In the genomic region with DNA sequence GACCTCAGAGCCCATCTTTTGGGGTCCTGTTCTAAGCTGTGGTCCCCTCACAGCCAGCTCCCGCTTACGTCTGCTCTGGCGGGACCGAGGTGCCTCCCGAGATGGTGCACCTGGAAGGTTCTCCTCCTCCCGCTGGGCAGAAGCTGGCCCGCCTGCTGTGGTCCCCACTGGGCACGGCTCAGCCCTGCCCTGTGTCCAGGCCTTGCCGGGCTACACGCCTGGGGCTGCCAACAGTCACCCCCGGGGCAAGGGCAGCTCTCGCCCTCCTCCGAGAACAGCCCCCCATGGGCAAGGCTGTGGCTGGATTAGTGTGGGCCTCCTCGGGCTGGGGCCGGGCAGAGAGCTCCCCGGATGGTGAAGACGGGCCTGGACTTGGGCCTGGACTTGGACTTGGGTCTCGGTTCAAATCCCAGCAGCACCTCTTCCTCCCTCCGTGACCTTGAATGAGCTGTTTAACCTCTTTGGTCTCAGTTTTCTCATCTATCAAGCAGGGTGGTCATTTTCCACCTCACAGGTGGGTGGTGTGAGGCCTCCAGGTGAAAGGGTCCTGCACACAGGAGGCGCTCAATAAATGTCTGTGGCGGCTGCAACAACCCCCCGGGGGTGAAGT, we compare ENCODE assay signal across 11 cellular contexts. TPM values are rescaled to one million over a fixed set of nuclear protein-coding genes. Genes with fewer than 3 reads are reported as not detected.
DNase-seq lines count a peak whose midpoint lies in the region; ATAC-seq, FAIRE-seq and TF ChIP-seq lines count a peak whose summit lies in the region.
"Had no signal": no experiment of that assay in that cellular context is flagged by ENCODE, and none has a peak within 500 bp of the region (broad histone marks: within the 10 kb centered on the region; RNA-seq: fewer than 3 reads in every experiment).

No MANE protein-coding gene starts in this region.

- H3K36me3 Mint-ChIP-seq in T-helper 17 cell (ENCODE audit: low read depth) = peaks cover 4% of the 10 kb centered on the region
- H3K36me3 Mint-ChIP-seq: brain had no signal

- H3K27ac Mint-ChIP-seq in T-helper 17 cell = peak overlapping the region; percentile 54

- peaks cover 13% of the 10 kb centered on the region for H3K4me1 Mint-ChIP-seq in T-helper 17 cell

- intact Hi-C loops in Right ventricle myocardium superior (cut with DNase I) (no loop called here), heart right ventricle (cut with DNase I) (loop anchor here in 1 of 10 donors (10.0 kb wide), 1 partner anchor 55 kb away; the partner anchor contains the start of gene PICK1), HepG2 (cut with micrococcal nuclease; ENCODE audit: unreplicated experiment) (no loop called here)

- no peak for TF ChIP-seq RAD21 in HepG2 (CRISPR knock-in tag; IDR thresholded peaks at IDR 0.05)

- H3K79me2 ChIP-seq in HepG2 (ENCODE audit: insufficient read depth, low read length) = peaks cover 3% of the 10 kb centered on the region

- POLR2A ChIA-PET in HepG2 (lab: Yijun Ruan, JAX) = interaction anchor here (0.8 to 6.1 kb wide), 3 partner anchors 26 to 174 kb away, joined by 3 to 60 read pairs (median 3); partner anchors contain the start of genes PLA2G6 and SLC16A8

- H3K4me1 ChIP-seq in heart right ventricle (peaks cover 0 to 15% (median 3%) of the 10 kb centered on the region in 9 donors), HepG2 (ENCODE audit: insufficient read depth, low read length) (peaks cover 73% of the 10 kb centered on the region)

- H3K9me3 ChIP-seq in heart right ventricle = no peaks in the 10 kb centered on the region
- no peaks in the 10 kb centered on the region for H3K9me3 ChIP-seq in T-helper 17 cell (ENCODE audit: control insufficient read depth, low read length, poor library complexity, severe bottlenecking)
- no peaks in the 10 kb centered on the region for H3K9me3 ChIP-seq in HepG2 (ENCODE audit: low read length)
- H3K9me3 ChIP-seq: mucosa of descending colon, upper lobe of left lung had no signal

- H3K27ac ChIP-seq in heart right ventricle = no peak overlapping the region
- H3K27ac ChIP-seq in HepG2 (ENCODE audit: extremely low read length, insufficient read depth, low read length) = peak overlapping the region; percentile 58
- H3K27ac ChIP-seq: upper lobe of left lung had no signal

- TF ChIP-seq CTCF in heart right ventricle (IDR thresholded peaks at IDR 0.05) (no peak), HepG2 (CRISPR knock-in tag; IDR thresholded peaks at IDR 0.05) (no peak)

- CTCF ChIA-PET in HepG2 (lab: Yijun Ruan, JAX; ENCODE audit: low intra/inter-chr PET ratio, low total read pairs) = no interaction called here

- H3K4me3 ChIP-seq in heart right ventricle (no peak overlapping the region), HepG2 (replicated peaks in 1 of 3; ENCODE audit: insufficient read depth in 1 of 3, low read depth in 2 of 3, low read length in 3 of 3) (no peak overlapping the region)
- H3K4me3 ChIP-seq: upper lobe of left lung had no signal

- no peak for ATAC-seq in Right ventricle myocardium superior (ENCODE audit: poor library complexity)
- ATAC-seq in heart right ventricle = no peak
- no peak for ATAC-seq in T-helper 17 cell
- ATAC-seq in HepG2 = no peak
- ATAC-seq in HG02798 (IDR thresholded peaks at IDR 0.05; ENCODE audit: poor library complexity, unreplicated experiment) = no peak

- H3K27me3 ChIP-seq in heart right ventricle = no peaks in the 10 kb centered on the region
- no peaks in the 10 kb centered on the region for H3K27me3 ChIP-seq in HepG2 (ENCODE audit: control insufficient read depth in 1 of 2, insufficient read depth in 2 of 2, low read length in 2 of 2)
- H3K27me3 ChIP-seq: upper lobe of left lung had no signal

- H4K20me1 ChIP-seq in HepG2 (ENCODE audit: insufficient read depth, low read length) = no peaks in the 10 kb centered on the region; the same call in 1 of the 2 replicates

- H3K27me3 Mint-ChIP-seq in T-helper 17 cell = no peaks in the 10 kb centered on the region

- 92 to 93% methylated on average over 22 of the region's 22 CpGs for WGBS in heart right ventricle, 2 donors
- 57% methylated on average over 9 of the region's 22 CpGs for WGBS in HepG2 (ENCODE audit: low lambda C conversion rate)

- peaks cover 0 to 7% (median 0%) of the 10 kb centered on the region in 9 donors for H3K36me3 ChIP-seq in heart right ventricle
- peaks cover 0 to 15% of the 10 kb centered on the region in 2 experiments; a peak in 1 of 5 replicates for H3K36me3 ChIP-seq in HepG2 (replicated peaks in 1 of 2; ENCODE audit: control insufficient read depth in 1 of 2, insufficient read depth in 2 of 2, low read length in 2 of 2)
- H3K36me3 ChIP-seq: upper lobe of left lung had no signal

- BruUV-seq in HepG2 (replicated peaks; lab: Mats Ljungman, UMichigan) = no TSS peak

- no peak overlapping the region for H3K9ac ChIP-seq in HepG2 (ENCODE audit: insufficient read depth, low read depth, low read length)

- no peak overlapping the region for H2AFZ ChIP-seq in HepG2 (ENCODE audit: low read length)

- TF ChIP-seq POLR2A in HepG2 (IDR thresholded peaks at IDR 0.05; ENCODE audit: insufficient read depth in 1 of 2, low read depth in 2 of 2, low read length in 2 of 2) = no peak

- no peak for TF ChIP-seq EP300 in HepG2 (IDR thresholded peaks at IDR 0.05; ENCODE audit: low read depth in 2 of 2, low read length in 2 of 2)
- TF ChIP-seq EP300 in HepG2 (CRISPR knock-in tag; IDR thresholded peaks at IDR 0.05; ENCODE audit: borderline replicate concordance) = no peak

- in situ Hi-C loops in HepG2 (cut with HindIII; ENCODE audit: extremely low pct_ligation_motif_present, low pct_unique_long_range_greater_than_20kb) = no loop called here

- no peak for FAIRE-seq in HepG2 (lab: Jason Lieb, UNC)

- peak overlapping the region; percentile 66 for H3K4me3 Mint-ChIP-seq in T-helper 17 cell
- H3K4me3 Mint-ChIP-seq: brain had no signal

- DNase-seq in Right ventricle myocardium superior (peak; percentile 30), heart right ventricle (no peak), T-helper 17 cell (no peak), HepG2 (ENCODE audit: low spot score) (no peak), EL (no peak), AML-193 (lab: John Stamatoyannopoulos, UW) (no peak), RPMI8226 (no peak)

- H3K4me2 ChIP-seq in HepG2 (ENCODE audit: low read depth, low read length) = peak overlapping the region; percentile 95

RNA-seq across cellular contexts. Expression of gene BAIAP2L2, which starts 1.0 kb away (rescaled TPM):
- total RNA-seq in Right ventricle myocardium superior (0.24 TPM), heart right ventricle (under 1 TPM in 6 of 10 donors, not detected in 4; 0.12 to 0.36 (median 0.17) TPM), T-helper 17 cell (1 to 10 TPM in 1 of 2 donors, under 1 TPM in 1; 0.86 to 1.3 TPM), HepG2 (2016; rRNA removed; fragmentation: Illumina TruSeq; extraction: Trizol) (3.0 and 4.4 TPM in 2 replicates)
- polyA plus RNA-seq in heart right ventricle (under 1 TPM; 0.28 to 0.37 TPM), HepG2 (2011; rRNA removed) (7.5 and 8.4 TPM in 2 replicates)
- 2.2 and 2.3 TPM in 2 replicates for total RNA-seq in HepG2 (2016; cell fraction: cytosol; rRNA removed; fragmentation: Illumina TruSeq; extraction: Trizol; ENCODE audit: low read depth)
- total RNA-seq in HepG2 (2016; cell fraction: insoluble cytoplasmic fraction; rRNA removed; fragmentation: Illumina TruSeq; extraction: Trizol) = 1.8 and 4.6 TPM in 2 replicates
- 2.9 and 3.5 TPM in 2 replicates for total RNA-seq in HepG2 (2016; cell fraction: membrane; rRNA removed; fragmentation: Illumina TruSeq; extraction: Trizol)
- total RNA-seq in HepG2 (2016; cell fraction: nucleus; rRNA removed; fragmentation: Illumina TruSeq; extraction: Trizol) = 3.9 and 4.3 TPM in 2 replicates
- polyA plus RNA-seq in HepG2 (2011; cell fraction: cytosol; rRNA removed) = 3.0 and 4.7 TPM in 2 replicates
- 77.2 and 103 TPM in 2 replicates for polyA plus RNA-seq in HepG2 (2011; cell fraction: nucleus; rRNA removed)
- polyA plus RNA-seq in HepG2 (2012) = 5.6 and 7.7 TPM in 2 replicates
- 3.1 and 3.4 TPM in 2 replicates for polyA plus RNA-seq in HepG2 (2016; cell fraction: cytosol; fragmentation: Illumina TruSeq; extraction: Trizol; ENCODE audit: low read depth)
- 4.8 and 7.0 TPM in 2 replicates for polyA plus RNA-seq in HepG2 (2016; cell fraction: insoluble cytoplasmic fraction; fragmentation: Illumina TruSeq; extraction: Trizol; ENCODE audit: low read depth)
- 4.5 TPM in 2 replicates for polyA plus RNA-seq in HepG2 (2016; cell fraction: membrane; fragmentation: Illumina TruSeq; extraction: Trizol; ENCODE audit: low read depth)
- 34.3 and 34.8 TPM in 2 replicates for polyA plus RNA-seq in HepG2 (2016; cell fraction: nucleus; fragmentation: Illumina TruSeq; extraction: Trizol; ENCODE audit: insufficient read depth, low read depth)
- polyA minus RNA-seq in HepG2 (2011; rRNA and poly(A)+ RNA removed; ENCODE audit: low replicate concordance) = 0.23 and 3.8 TPM in 2 replicates
- polyA minus RNA-seq in HepG2 (2011; cell fraction: cytosol; rRNA and poly(A)+ RNA removed) = 3.0 and 4.1 TPM in 2 replicates
- 4.5 and 5.1 TPM in 2 replicates for polyA minus RNA-seq in HepG2 (2011; cell fraction: nucleus; rRNA and poly(A)+ RNA removed)

RNA-seq across cellular contexts. Expression of gene SLC16A8, which starts 25.5 kb away (rescaled TPM):
- total RNA-seq in Right ventricle myocardium superior = not detected
- under 1 TPM in 1 of 10 donors, not detected in 9; 0.34 TPM for total RNA-seq in heart right ventricle
- polyA plus RNA-seq in heart right ventricle = under 1 TPM; 0.19 to 0.22 TPM
- total RNA-seq in T-helper 17 cell = not detected
- not detected in 2 replicates for total RNA-seq in HepG2 (2016; rRNA removed; fragmentation: Illumina TruSeq; extraction: Trizol)
- not detected in 2 replicates for total RNA-seq in HepG2 (2016; cell fraction: cytosol; rRNA removed; fragmentation: Illumina TruSeq; extraction: Trizol; ENCODE audit: low read depth)
- not detected in 2 replicates for total RNA-seq in HepG2 (2016; cell fraction: insoluble cytoplasmic fraction; rRNA removed; fragmentation: Illumina TruSeq; extraction: Trizol)
- total RNA-seq in HepG2 (2016; cell fraction: membrane; rRNA removed; fragmentation: Illumina TruSeq; extraction: Trizol) = not detected in 2 replicates
- not detected in 2 replicates for total RNA-seq in HepG2 (2016; cell fraction: nucleus; rRNA removed; fragmentation: Illumina TruSeq; extraction: Trizol)
- not detected in 2 replicates for polyA plus RNA-seq in HepG2 (2011; rRNA removed)
- polyA plus RNA-seq in HepG2 (2011; cell fraction: cytosol; rRNA removed) = not detected in 2 replicates
- not detected in 2 replicates for polyA plus RNA-seq in HepG2 (2011; cell fraction: nucleus; rRNA removed)
- polyA plus RNA-seq in HepG2 (2012) = 0.44 and 0.49 TPM in 2 replicates
- not detected in 2 replicates for polyA plus RNA-seq in HepG2 (2016; cell fraction: cytosol; fragmentation: Illumina TruSeq; extraction: Trizol; ENCODE audit: low read depth)
- polyA plus RNA-seq in HepG2 (2016; cell fraction: insoluble cytoplasmic fraction; fragmentation: Illumina TruSeq; extraction: Trizol; ENCODE audit: low read depth) = not detected in 2 replicates
- polyA plus RNA-seq in HepG2 (2016; cell fraction: membrane; fragmentation: Illumina TruSeq; extraction: Trizol; ENCODE audit: low read depth) = not detected in 2 replicates
- polyA plus RNA-seq in HepG2 (2016; cell fraction: nucleus; fragmentation: Illumina TruSeq; extraction: Trizol; ENCODE audit: insufficient read depth, low read depth) = not detected in 2 replicates
- polyA minus RNA-seq in HepG2 (2011; rRNA and poly(A)+ RNA removed; ENCODE audit: low replicate concordance) = not detected in 2 replicates
- polyA minus RNA-seq in HepG2 (2011; cell fraction: cytosol; rRNA and poly(A)+ RNA removed) = not detected in 2 replicates
- polyA minus RNA-seq in HepG2 (2011; cell fraction: nucleus; rRNA and poly(A)+ RNA removed) = not detected in 2 replicates
- total RNA-seq: mucosa of descending colon had no signal

RNA-seq across cellular contexts. Expression of gene PICK1, which starts 52.3 kb away (rescaled TPM):
- total RNA-seq in Right ventricle myocardium superior (20.4 TPM), heart right ventricle (10 to 100 TPM; 17.4 to 30.7 (median 22.1) TPM), T-helper 17 cell (10 to 100 TPM; 24.5 to 25.4 TPM), HepG2 (2016; rRNA removed; fragmentation: Illumina TruSeq; extraction: Trizol) (16.0 and 19.3 TPM in 2 replicates)
- polyA plus RNA-seq in heart right ventricle (10 to 100 TPM; 27.3 to 32.9 TPM), HepG2 (2011; rRNA removed) (25.3 and 28.9 TPM in 2 replicates)
- 5.2 and 7.0 TPM in 2 replicates for total RNA-seq in HepG2 (2016; cell fraction: cytosol; rRNA removed; fragmentation: Illumina TruSeq; extraction: Trizol; ENCODE audit: low read depth)
- total RNA-seq in HepG2 (2016; cell fraction: insoluble cytoplasmic fraction; rRNA removed; fragmentation: Illumina TruSeq; extraction: Trizol) = 12.5 and 21.2 TPM in 2 replicates
- 5.1 and 6.4 TPM in 2 replicates for total RNA-seq in HepG2 (2016; cell fraction: membrane; rRNA removed; fragmentation: Illumina TruSeq; extraction: Trizol)
- 23.0 and 24.4 TPM in 2 replicates for total RNA-seq in HepG2 (2016; cell fraction: nucleus; rRNA removed; fragmentation: Illumina TruSeq; extraction: Trizol)
- polyA plus RNA-seq in HepG2 (2011; cell fraction: cytosol; rRNA removed) = 16.7 and 22.6 TPM in 2 replicates
- polyA plus RNA-seq in HepG2 (2011; cell fraction: nucleus; rRNA removed) = 156 and 186 TPM in 2 replicates
- 11.1 and 11.5 TPM in 2 replicates for polyA plus RNA-seq in HepG2 (2012)
- 1.6 and 2.0 TPM in 2 replicates for polyA plus RNA-seq in HepG2 (2016; cell fraction: cytosol; fragmentation: Illumina TruSeq; extraction: Trizol; ENCODE audit: low read depth)
- 13.6 and 16.4 TPM in 2 replicates for polyA plus RNA-seq in HepG2 (2016; cell fraction: insoluble cytoplasmic fraction; fragmentation: Illumina TruSeq; extraction: Trizol; ENCODE audit: low read depth)
- 2.3 and 3.1 TPM in 2 replicates for polyA plus RNA-seq in HepG2 (2016; cell fraction: membrane; fragmentation: Illumina TruSeq; extraction: Trizol; ENCODE audit: low read depth)
- polyA plus RNA-seq in HepG2 (2016; cell fraction: nucleus; fragmentation: Illumina TruSeq; extraction: Trizol; ENCODE audit: insufficient read depth, low read depth) = 45.3 and 47.7 TPM in 2 replicates
- polyA minus RNA-seq in HepG2 (2011; rRNA and poly(A)+ RNA removed; ENCODE audit: low replicate concordance) = 19.1 and 21.9 TPM in 2 replicates
- 5.4 and 6.4 TPM in 2 replicates for polyA minus RNA-seq in HepG2 (2011; cell fraction: cytosol; rRNA and poly(A)+ RNA removed)
- 26.1 and 32.8 TPM in 2 replicates for polyA minus RNA-seq in HepG2 (2011; cell fraction: nucleus; rRNA and poly(A)+ RNA removed)
